8 cellular contexts compared by ENCODE assay signal in the genomic region with DNA sequence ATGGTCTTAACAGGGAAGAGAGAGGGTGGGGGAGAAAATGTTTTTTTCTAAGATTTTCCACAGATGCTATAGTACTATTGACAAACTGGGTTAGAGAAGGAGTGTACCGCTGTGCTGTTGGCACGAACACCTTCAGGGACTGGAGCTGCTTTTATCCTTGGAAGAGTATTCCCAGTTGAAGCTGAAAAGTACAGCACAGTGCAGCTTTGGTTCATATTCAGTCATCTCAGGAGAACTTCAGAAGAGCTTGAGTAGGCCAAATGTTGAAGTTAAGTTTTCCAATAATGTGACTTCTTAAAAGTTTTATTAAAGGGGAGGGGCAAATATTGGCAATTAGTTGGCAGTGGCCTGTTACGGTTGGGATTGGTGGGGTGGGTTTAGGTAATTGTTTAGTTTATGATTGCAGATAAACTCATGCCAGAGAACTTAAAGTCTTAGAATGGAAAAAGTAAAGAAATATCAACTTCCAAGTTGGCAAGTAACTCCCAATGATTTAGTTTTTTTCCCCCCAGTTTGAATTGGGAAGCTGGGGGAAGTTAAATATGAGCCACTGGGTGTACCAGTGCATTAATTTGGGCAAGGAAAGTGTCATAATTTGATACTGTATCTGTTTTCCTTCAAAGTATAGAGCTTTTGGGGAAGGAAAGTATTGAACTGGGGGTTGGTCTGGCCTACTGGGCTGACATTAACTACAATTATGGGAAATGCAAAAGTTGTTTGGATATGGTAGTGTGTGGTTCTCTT. TPM values are rescaled to one million over a fixed set of nuclear protein-coding genes. Genes with fewer than 3 reads are reported as not detected.
DNase-seq lines count a peak whose midpoint lies in the region; ATAC-seq and TF ChIP-seq lines count a peak whose summit lies in the region.

No MANE protein-coding gene starts in this region.

- H3K27me3 ChIP-seq in A673 (replicated peaks; ENCODE audit: insufficient read depth, low read depth, low read length, poor library complexity) (no peaks in the 10 kb centered on the region), left lung (no peaks in the 10 kb centered on the region)

- TF ChIP-seq CTCF in A673 (conservative IDR thresholded peaks at IDR 0.05; ENCODE audit: low read depth, low read length): no peak
- TF ChIP-seq CTCF in HFFc6 (IDR thresholded peaks at IDR 0.05): no peak
- TF ChIP-seq CTCF in left lung (IDR thresholded peaks at IDR 0.05): no peak

- H3K9me3 ChIP-seq in A673 (ENCODE audit: low read depth, low read length, poor library complexity, severe bottlenecking) (no peaks in the 10 kb centered on the region), left lung (no peaks in the 10 kb centered on the region)

- peaks cover 33% of the 10 kb centered on the region for H3K4me1 ChIP-seq in A673 (ENCODE audit: insufficient read depth, low read length, poor library complexity, severe bottlenecking)
- peaks cover 6 to 29% of the 10 kb centered on the region in 2 donors for H3K4me1 ChIP-seq in left lung

- no peak overlapping the region for H3K4me3 Mint-ChIP-seq in HFFc6

- H3K9me3 Mint-ChIP-seq in HFFc6: peaks cover 34% of the 10 kb centered on the region

- H3K27me3 Mint-ChIP-seq in HFFc6 (ENCODE audit: insufficient read depth): peaks cover 39% of the 10 kb centered on the region

- DNase-seq in A673 (ENCODE audit: low spot score) (no peak), HFFc6 (peak; percentile 64), left lung (no peak), NCI-H510A treated with DMSO at 0.1 percent for 48 hours (lab: John Stamatoyannopoulos, UW) (no peak)

- no TSS peak for BruUV-seq in A673 (replicated peaks; lab: Mats Ljungman, UMichigan)

- ATAC-seq in left lung: no peak
- ATAC-seq in HG02973 (IDR thresholded peaks at IDR 0.05; ENCODE audit: unreplicated experiment): no peak
- no peak for ATAC-seq in HG03175 (IDR thresholded peaks at IDR 0.05; ENCODE audit: unreplicated experiment)
- ATAC-seq in GM19467 (IDR thresholded peaks at IDR 0.05; ENCODE audit: unreplicated experiment): no peak

- H3K4me3 ChIP-seq in A673 (ENCODE audit: low read depth, low read length, poor library complexity, severe bottlenecking) (peak overlapping the region; percentile 85), left lung (peak overlapping the region; percentile 50 to 77)

- intact Hi-C loops in A673 (cut with micrococcal nuclease; ENCODE audit: unreplicated experiment): loop anchor here (2.0 kb wide), 1 partner anchor 83 kb away; no protein-coding TSS in a partner anchor
- intact Hi-C loops in left lung (cut with DNase I): loop anchor here in 1 of 2 donors (5.0 kb wide), 1 partner anchor 79 kb away; the partner anchor contains the start of gene NEAT1

- H3K36me3 ChIP-seq in A673 (ENCODE audit: insufficient read depth, low read length, poor library complexity, severe bottlenecking) (peaks cover 72% of the 10 kb centered on the region), left lung (peaks cover 4 to 55% of the 10 kb centered on the region in 2 donors)

- H3K36me3 Mint-ChIP-seq in HFFc6 (ENCODE audit: low read depth): peaks cover 34% of the 10 kb centered on the region

- CTCF ChIA-PET in A673 (lab: Charles Lee): no interaction called here

- peaks cover 47% of the 10 kb centered on the region for H3K4me1 Mint-ChIP-seq in HFFc6 (ENCODE audit: low read depth)

- POLR2A ChIA-PET in A673 (lab: Charles Lee; ENCODE audit: low non-redundant PET): interaction anchor here (0.6 to 2.1 kb wide), 8 partner anchors 8 to 80 kb away, joined by 3 to 14 read pairs (median 4); partner anchors contain the start of gene NEAT1

- no peak overlapping the region for H3K27ac Mint-ChIP-seq in HFFc6

- H3K27ac ChIP-seq in A673 (ENCODE audit: low read depth, low read length, poor library complexity, severe bottlenecking) (peak overlapping the region; percentile 100), angular gyrus (ENCODE audit: low read depth, low read length) (peak overlapping the region; percentile 99), left lung (peak overlapping the region; percentile 98 to 99)

RNA-seq across cellular contexts. Expression of gene MALAT1, which starts 2.9 kb away (rescaled TPM):
- total RNA-seq in A673 (2021) (4,586 and 4,701 TPM in 2 replicates), left lung (over 10,000 TPM; 12,400 to 15,875 TPM)
- total RNA-seq in HFFc6 (2021; fragmentation: NEBNext Ultra II Directional; extraction: Animal tissue kit (Norgen Biotek cat#: 25700)): 1,000 to 10,000 TPM; 3,136 to 4,087 (median 3,570) TPM

RNA-seq across cellular contexts. Expression of gene SCYL1, which starts 23.2 kb away (rescaled TPM):
- total RNA-seq in A673 (2021) (90.6 and 95.7 TPM in 2 replicates), left lung (10 to 100 TPM; 81.2 to 82.5 TPM)
- 100 to 1,000 TPM; 120 to 137 (median 126) TPM for total RNA-seq in HFFc6 (2021; fragmentation: NEBNext Ultra II Directional; extraction: Animal tissue kit (Norgen Biotek cat#: 25700))

RNA-seq across cellular contexts. Expression of gene LTBP3, which starts 56.5 kb away (rescaled TPM):
- 92.1 and 123 TPM in 2 replicates for total RNA-seq in A673 (2021)
- 10 to 100 TPM; 64.0 to 78.1 (median 66.0) TPM for total RNA-seq in HFFc6 (2021; fragmentation: NEBNext Ultra II Directional; extraction: Animal tissue kit (Norgen Biotek cat#: 25700))
- 100 to 1,000 TPM in 1 of 2 donors, 10 to 100 TPM in 1; 70.8 to 157 TPM for total RNA-seq in left lung
